ENCODE assay signal across 20 cellular contexts in genomic region chr10:76206797-76207352, GRCh38.
"Had no signal": no experiment of that assay in that cellular context is flagged by ENCODE, and none has a peak within 500 bp of the region (broad histone marks: within the 10 kb centered on the region; RNA-seq: fewer than 3 reads in every experiment).

No MANE protein-coding gene starts in this region.

- DNase-seq: activated CD4-positive, alpha-beta memory T cell treated with anti-CD3 and anti-CD28 coated beads for 36 hours; activated CD4-positive, alpha-beta T cell treated with anti-CD3 and anti-CD28 coated beads for 48 hours; activated naive CD4-positive, alpha-beta T cell treated with anti-CD3 and anti-CD28 coated beads, Interleukin-2, amount 50 U/mL, for 16 hours; activated naive CD8-positive, alpha-beta T cell treated with anti-CD3 and anti-CD28 coated beads, Interleukin-2, amount 50 U/mL, for 24 hours; activated T-cell treated with anti-CD3 and anti-CD28 coated beads, Interleukin-2, amount 50 U/mL, for 48 hours; anterior cingulate cortex; body of pancreas; heart left ventricle; lower lobe of right lung; naive thymus-derived CD4-positive, alpha-beta T cell; retina; stimulated activated CD4-positive, alpha-beta T cell treated with anti-CD3 and anti-CD28 coated beads, Interleukin-2, amount 100 ng/mL, for 48 hours; stimulated activated CD8-positive, alpha-beta memory T cell treated with anti-CD3 and anti-CD28 coated beads, Interleukin-4, amount 100 ng/mL, for 48 hours; stimulated activated naive B cell treated with anti-CD40 and anti-IgM and Interleukin-4, amounts not matched to agents 10 μg/mL and 1 μg/mL and 100 μg/mL, for 72 hours; transverse colon; uterus had no signal

- H3K9ac ChIP-seq: neural progenitor cell had no signal

- H3K27ac Mint-ChIP-seq: activated CD4-positive, alpha-beta memory T cell treated with anti-CD3 and anti-CD28 coated beads for 36 hours; activated naive CD8-positive, alpha-beta T cell treated with anti-CD3 and anti-CD28 coated beads, Interleukin-2, amount 50 U/mL, for 24 hours; naive thymus-derived CD4-positive, alpha-beta T cell; stimulated activated naive B cell treated with anti-CD40 and anti-IgM and Interleukin-4, amounts not matched to agents 10 μg/mL and 1 μg/mL and 100 μg/mL, for 72 hours had no signal

- H3K9me3 Mint-ChIP-seq: activated CD4-positive, alpha-beta memory T cell treated with anti-CD3 and anti-CD28 coated beads for 36 hours; activated naive CD8-positive, alpha-beta T cell treated with anti-CD3 and anti-CD28 coated beads, Interleukin-2, amount 50 U/mL, for 24 hours; stimulated activated naive B cell treated with anti-CD40 and anti-IgM and Interleukin-4, amounts not matched to agents 10 μg/mL and 1 μg/mL and 100 μg/mL, for 72 hours had no signal

- H2AFZ ChIP-seq: neural progenitor cell had no signal

- ATAC-seq: activated naive CD8-positive, alpha-beta T cell treated with anti-CD3 and anti-CD28 coated beads, Interleukin-2, amount 50 U/mL, for 24 hours; body of pancreas; heart left ventricle; left lobe of liver; lower lobe of right lung; naive thymus-derived CD4-positive, alpha-beta T cell; stimulated activated naive B cell treated with anti-CD40 and anti-IgM and Interleukin-4, amounts not matched to agents 10 μg/mL and 1 μg/mL and 100 μg/mL, for 72 hours had no signal

- H3K27me3 ChIP-seq: body of pancreas, heart left ventricle, neural progenitor cell, transverse colon, uterus had no signal

- H3K27ac ChIP-seq: body of pancreas, epithelial cell of prostate, heart left ventricle, lower lobe of right lung, neural progenitor cell, transverse colon, uterus had no signal

- H3K4me3 Mint-ChIP-seq: activated CD4-positive, alpha-beta memory T cell treated with anti-CD3 and anti-CD28 coated beads for 36 hours; activated naive CD8-positive, alpha-beta T cell treated with anti-CD3 and anti-CD28 coated beads, Interleukin-2, amount 50 U/mL, for 24 hours; naive thymus-derived CD4-positive, alpha-beta T cell; neural progenitor cell; stimulated activated naive B cell treated with anti-CD40 and anti-IgM and Interleukin-4, amounts not matched to agents 10 μg/mL and 1 μg/mL and 100 μg/mL, for 72 hours had no signal

- H3K9me3 ChIP-seq: body of pancreas, heart left ventricle, lower lobe of right lung, transverse colon, uterus had no signal

- H3K4me2 ChIP-seq: neural progenitor cell had no signal

- FAIRE-seq: keratinocyte had no signal

- H3K27me3 Mint-ChIP-seq: activated CD4-positive, alpha-beta memory T cell treated with anti-CD3 and anti-CD28 coated beads for 36 hours; stimulated activated naive B cell treated with anti-CD40 and anti-IgM and Interleukin-4, amounts not matched to agents 10 μg/mL and 1 μg/mL and 100 μg/mL, for 72 hours had no signal

- H3K4me1 ChIP-seq: heart left ventricle, lower lobe of right lung, transverse colon, uterus had no signal

- H3K36me3 Mint-ChIP-seq: activated CD4-positive, alpha-beta memory T cell treated with anti-CD3 and anti-CD28 coated beads for 36 hours; naive thymus-derived CD4-positive, alpha-beta T cell; stimulated activated naive B cell treated with anti-CD40 and anti-IgM and Interleukin-4, amounts not matched to agents 10 μg/mL and 1 μg/mL and 100 μg/mL, for 72 hours had no signal

- H3K36me3 ChIP-seq: heart left ventricle, lower lobe of right lung, neural progenitor cell, transverse colon, uterus had no signal

- H3K4me1 Mint-ChIP-seq: activated naive CD8-positive, alpha-beta T cell treated with anti-CD3 and anti-CD28 coated beads, Interleukin-2, amount 50 U/mL, for 24 hours; naive thymus-derived CD4-positive, alpha-beta T cell; stimulated activated naive B cell treated with anti-CD40 and anti-IgM and Interleukin-4, amounts not matched to agents 10 μg/mL and 1 μg/mL and 100 μg/mL, for 72 hours had no signal

- H3K4me3 ChIP-seq: body of pancreas, heart left ventricle, lower lobe of right lung, neural progenitor cell, transverse colon, uterus had no signal
